Comparison of ENCODE assay signal across 9 cellular contexts in the genomic region with DNA sequence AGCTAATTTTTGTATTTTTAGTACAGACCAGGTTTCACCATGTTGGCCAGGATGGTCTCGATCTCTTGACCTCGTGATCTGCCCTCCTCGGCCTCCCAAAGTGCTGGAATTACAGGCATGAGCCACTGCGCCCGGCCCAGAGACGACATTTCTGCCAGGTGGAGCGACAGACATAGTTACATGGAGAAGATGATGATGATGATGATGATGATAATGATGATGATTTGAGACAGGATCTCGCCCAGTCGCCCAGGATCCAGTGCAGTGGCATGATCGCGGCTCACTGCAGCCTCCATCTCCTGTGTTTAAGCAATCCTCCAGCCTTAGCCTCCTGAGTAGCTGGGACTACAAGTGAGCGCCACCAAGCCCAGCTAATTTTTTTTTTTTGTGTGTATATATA. TPM values are rescaled to one million over a fixed set of nuclear protein-coding genes. Genes with fewer than 3 reads are reported as not detected.
DNase-seq lines count a peak whose midpoint lies in the region; ATAC-seq, FAIRE-seq and TF ChIP-seq lines count a peak whose summit lies in the region.
"Not testable (repeated sequence)": the region's sequence is repeated elsewhere in the genome, so short reads cannot be mapped to it uniquely, and the experiment has no call there.
"Had no signal": no experiment of that assay in that cellular context is flagged by ENCODE, and none has a peak within 500 bp of the region (broad histone marks: within the 10 kb centered on the region; RNA-seq: fewer than 3 reads in every experiment).

No MANE protein-coding gene starts in this region.

- FAIRE-seq in HepG2 (lab: Jason Lieb, UNC) = not testable (repeated sequence)

- peaks cover 19% of the 10 kb centered on the region for H3K27me3 ChIP-seq in CD4-positive, alpha-beta T cell (ENCODE audit: control insufficient read depth, insufficient read depth, low read length)
- H3K27me3 ChIP-seq in HepG2 (ENCODE audit: control insufficient read depth in 1 of 2, insufficient read depth in 2 of 2, low read length in 2 of 2) = peaks cover 0 to 33% of the 10 kb centered on the region in 2 experiments; a peak in 3 of 5 replicates

- peaks cover 50% of the 10 kb centered on the region for H3K27me3 Mint-ChIP-seq in CD4-positive, alpha-beta T cell
- peaks cover 57% of the 10 kb centered on the region for H3K27me3 Mint-ChIP-seq in activated CD4-positive, alpha-beta T cell treated with anti-CD3 and anti-CD28 coated beads, Interleukin-2, amount 10 ng/mL, durations not matched to agents 24 days and 14 days
- H3K27me3 Mint-ChIP-seq in activated T-helper 17 cell treated with anti-CD3 and anti-CD28 coated beads, Interleukin-2, amount 50 U/mL, for 72 hours = peaks cover 28% of the 10 kb centered on the region
- H3K27me3 Mint-ChIP-seq in brain (peaks cover 45% of the 10 kb centered on the region), type B pancreatic cell (peaks cover 35% of the 10 kb centered on the region)
- not testable (repeated sequence) for H3K27me3 Mint-ChIP-seq in nephron (ENCODE audit: low read depth)

- not testable (repeated sequence) for H3K4me3 ChIP-seq in HEK293 (ENCODE audit: low read depth, low read length); HepG2 (replicated peaks in 1 of 3; ENCODE audit: insufficient read depth in 1 of 3, low read depth in 2 of 3, low read length in 3 of 3)

- not testable (repeated sequence) for H3K36me3 Mint-ChIP-seq in CD4-positive, alpha-beta T cell (ENCODE audit: low read depth); activated CD4-positive, alpha-beta T cell treated with anti-CD3 and anti-CD28 coated beads, Interleukin-2, amount 10 ng/mL, durations not matched to agents 24 days and 14 days (ENCODE audit: low read depth); activated T-helper 17 cell treated with anti-CD3 and anti-CD28 coated beads, Interleukin-2, amount 50 U/mL, for 72 hours (ENCODE audit: low read depth); brain; nephron (ENCODE audit: low read depth); type B pancreatic cell

- H3K9me3 ChIP-seq in CD4-positive, alpha-beta T cell (ENCODE audit: control insufficient read depth, low read length); HEK293 (ENCODE audit: control insufficient read depth, insufficient read depth, low read depth, low read length); HepG2 (ENCODE audit: low read length): not testable (repeated sequence)

- POLR2A ChIA-PET in CD4-positive, alpha-beta T cell (lab: Charles Lee) = interaction anchor here (1.0 to 2.1 kb wide), 4 partner anchors 17 to 825 kb away, joined by 3 to 9 read pairs (median 5); partner anchors contain the start of gene THADA
- POLR2A ChIA-PET in HEK293 (lab: Yijun Ruan, JAX) = interaction anchor here (0.7 kb wide), 1 partner anchor 10 kb away, joined by 4 read pairs; no protein-coding TSS in a partner anchor
- POLR2A ChIA-PET in HepG2 (lab: Yijun Ruan, JAX) = interaction anchor here (0.7 to 3.1 kb wide), 5 partner anchors 13 to 844 kb away, joined by 3 to 14 read pairs (median 7); partner anchors contain the start of genes C1GALT1C1L, HAAO and THADA

- H3K9me3 Mint-ChIP-seq in CD4-positive, alpha-beta T cell; activated CD4-positive, alpha-beta T cell treated with anti-CD3 and anti-CD28 coated beads, Interleukin-2, amount 10 ng/mL, durations not matched to agents 24 days and 14 days; activated T-helper 17 cell treated with anti-CD3 and anti-CD28 coated beads, Interleukin-2, amount 50 U/mL, for 72 hours; nephron; type B pancreatic cell: not testable (repeated sequence)
- peaks cover 4 to 19% (median 11%) of the 10 kb centered on the region in 5 experiments for H3K9me3 Mint-ChIP-seq in brain

- not testable (repeated sequence) for TF ChIP-seq POLR2A in HepG2 (IDR thresholded peaks at IDR 0.05; ENCODE audit: insufficient read depth in 1 of 2, low read depth in 2 of 2, low read length in 2 of 2)

- not testable (repeated sequence) for DNase-seq in CD4-positive, alpha-beta T cell; HepG2 (ENCODE audit: low spot score); type B pancreatic cell (ENCODE audit: extremely low spot score, unreplicated experiment)
- peak; percentile 45 for DNase-seq in activated CD4-positive, alpha-beta T cell treated with anti-CD3 and anti-CD28 coated beads, Interleukin-2, amount 10 ng/mL, durations not matched to agents 24 days and 14 days

- H4K20me1 ChIP-seq in HepG2 (ENCODE audit: insufficient read depth, low read length) = not testable (repeated sequence)

- H3K4me1 ChIP-seq in HEK293 (ENCODE audit: control insufficient read depth, insufficient read depth, low read length) = not testable (repeated sequence)
- H3K4me1 ChIP-seq in HepG2 (ENCODE audit: insufficient read depth, low read length) = peaks cover 62% of the 10 kb centered on the region

- H2AFZ ChIP-seq in HepG2 (ENCODE audit: low read length) = not testable (repeated sequence)

- not testable (repeated sequence) for H3K9ac ChIP-seq in HepG2 (ENCODE audit: insufficient read depth, low read depth, low read length)

- H3K36me3 ChIP-seq in HEK293 (ENCODE audit: control insufficient read depth in 2 of 2, insufficient read depth in 1 of 2, low read length in 2 of 2); HepG2 (replicated peaks in 1 of 2; ENCODE audit: control insufficient read depth in 1 of 2, insufficient read depth in 2 of 2, low read length in 2 of 2): not testable (repeated sequence)

- not testable (repeated sequence) for ATAC-seq in CD4-positive, alpha-beta T cell (ENCODE audit: poor library complexity); activated T-helper 17 cell treated with anti-CD3 and anti-CD28 coated beads, Interleukin-2, amount 50 U/mL, for 72 hours (replicated peaks); HepG2

- not testable (repeated sequence) for TF ChIP-seq EP300 in HepG2 (IDR thresholded peaks at IDR 0.05; ENCODE audit: low read depth in 2 of 2, low read length in 2 of 2); HepG2 (CRISPR knock-in tag; IDR thresholded peaks at IDR 0.05; ENCODE audit: borderline replicate concordance)

- in situ Hi-C loops in HepG2 (cut with HindIII; ENCODE audit: extremely low pct_ligation_motif_present, low pct_unique_long_range_greater_than_20kb) = not testable (repeated sequence)

- not testable (repeated sequence) for H3K79me2 ChIP-seq in HepG2 (ENCODE audit: insufficient read depth, low read length)

- 87% methylated on average over 12 of the region's 12 CpGs for WGBS in HepG2 (ENCODE audit: low lambda C conversion rate)

- not testable (repeated sequence) for TF ChIP-seq RAD21 in HepG2 (CRISPR knock-in tag; IDR thresholded peaks at IDR 0.05)

- intact Hi-C loops in CD4-positive, alpha-beta T cell (cut with DNase I, micrococcal nuclease) = not testable (repeated sequence)
- intact Hi-C loops in activated CD4-positive, alpha-beta T cell treated with anti-CD3 and anti-CD28 coated beads, Interleukin-2, amount 10 ng/mL, durations not matched to agents 24 days and 14 days (cut with micrococcal nuclease) = loop anchor here (5.0 kb wide), 1 partner anchor 136 kb away; the partner anchor contains the start of gene DYNC2LI1
- intact Hi-C loops in HepG2 (cut with micrococcal nuclease; ENCODE audit: unreplicated experiment) = loop anchor here (10.0 kb wide), 1 partner anchor 139 kb away; the partner anchor contains the start of gene DYNC2LI1

- H3K27ac ChIP-seq in CD4-positive, alpha-beta T cell (ENCODE audit: low read depth, low read length); HEK293 (ENCODE audit: extremely low read depth, low read depth, low read length); HepG2 (ENCODE audit: extremely low read length, insufficient read depth, low read length): not testable (repeated sequence)

- not testable (repeated sequence) for H3K4me2 ChIP-seq in HepG2 (ENCODE audit: low read depth, low read length)

- CTCF ChIA-PET in CD4-positive, alpha-beta T cell (lab: Charles Lee) = interaction anchor here (0.6 to 1.3 kb wide), 3 partner anchors 11 to 263 kb away, joined by 3 read pairs; no protein-coding TSS in a partner anchor
- CTCF ChIA-PET in HEK293 (lab: Yijun Ruan, JAX) = interaction anchor here (1.0 to 1.8 kb wide), 3 partner anchors 24 to 71 kb away, joined by 3 to 5 read pairs (median 3); no protein-coding TSS in a partner anchor
- CTCF ChIA-PET in HepG2 (lab: Yijun Ruan, JAX; ENCODE audit: low intra/inter-chr PET ratio, low total read pairs) = not testable (repeated sequence)

- BruUV-seq in HepG2 (replicated peaks; lab: Mats Ljungman, UMichigan) = not testable (repeated sequence)

- peaks cover 11% of the 10 kb centered on the region for H3K4me1 Mint-ChIP-seq in CD4-positive, alpha-beta T cell (ENCODE audit: low read depth)
- not testable (repeated sequence) for H3K4me1 Mint-ChIP-seq in activated CD4-positive, alpha-beta T cell treated with anti-CD3 and anti-CD28 coated beads, Interleukin-2, amount 10 ng/mL, durations not matched to agents 24 days and 14 days; activated T-helper 17 cell treated with anti-CD3 and anti-CD28 coated beads, Interleukin-2, amount 50 U/mL, for 72 hours
- H3K4me1 Mint-ChIP-seq in brain (peaks cover 39% of the 10 kb centered on the region), nephron (peaks cover 42% of the 10 kb centered on the region), type B pancreatic cell (ENCODE audit: unreplicated experiment) (peaks cover 13% of the 10 kb centered on the region)

- H3K27ac Mint-ChIP-seq in CD4-positive, alpha-beta T cell; activated CD4-positive, alpha-beta T cell treated with anti-CD3 and anti-CD28 coated beads, Interleukin-2, amount 10 ng/mL, durations not matched to agents 24 days and 14 days; brain; type B pancreatic cell: not testable (repeated sequence)
- peak overlapping the region; percentile 78 for H3K27ac Mint-ChIP-seq in activated T-helper 17 cell treated with anti-CD3 and anti-CD28 coated beads, Interleukin-2, amount 50 U/mL, for 72 hours
- peak overlapping the region in 2 of 3 experiments; percentile 54 to 69 for H3K27ac Mint-ChIP-seq in nephron

- not testable (repeated sequence) for TF ChIP-seq CTCF in CD4-positive, alpha-beta T cell (IDR thresholded peaks at IDR 0.05); HEK293 (tag by site-specific recombination; IDR thresholded peaks at IDR 0.05); brain (conservative IDR thresholded peaks at IDR 0.05); HepG2 (CRISPR knock-in tag; IDR thresholded peaks at IDR 0.05); nephron (IDR thresholded peaks at IDR 0.05; ENCODE audit: unreplicated experiment in 3 of 3); type B pancreatic cell (conservative IDR thresholded peaks at IDR 0.05)

- peak overlapping the region; percentile 50 for H3K4me3 Mint-ChIP-seq in CD4-positive, alpha-beta T cell
- H3K4me3 Mint-ChIP-seq in activated CD4-positive, alpha-beta T cell treated with anti-CD3 and anti-CD28 coated beads, Interleukin-2, amount 10 ng/mL, durations not matched to agents 24 days and 14 days = peak overlapping the region; percentile 45
- H3K4me3 Mint-ChIP-seq in activated T-helper 17 cell treated with anti-CD3 and anti-CD28 coated beads, Interleukin-2, amount 50 U/mL, for 72 hours = peak overlapping the region; percentile 91
- H3K4me3 Mint-ChIP-seq in brain (peak overlapping the region; percentile 50 to 81 (median 72)), nephron (peak overlapping the region; percentile 32 to 77 (median 61)), type B pancreatic cell (peak overlapping the region; percentile 26)

RNA-seq across cellular contexts. Expression of gene PLEKHH2, which starts 0.9 kb away (rescaled TPM):
- total RNA-seq in CD4-positive, alpha-beta T cell = 1 to 10 TPM; 1.6 to 2.7 TPM
- 0.52 and 0.65 TPM in 2 replicates for total RNA-seq in activated CD4-positive, alpha-beta T cell treated with anti-CD3 and anti-CD28 coated beads, Interleukin-2, amount 10 ng/mL, durations not matched to agents 24 days and 14 days
- 1 to 10 TPM; 1.3 to 2.1 TPM for total RNA-seq in activated T-helper 17 cell treated with anti-CD3 and anti-CD28 coated beads, Interleukin-2, amount 50 U/mL, for 72 hours
- polyA plus RNA-seq in brain (ENCODE audit: insufficient read depth, low read depth, low replicate concordance) (1.0 TPM), HepG2 (2011; rRNA removed) (3.0 and 3.1 TPM in 2 replicates)
- total RNA-seq in HepG2 (2016; rRNA removed; fragmentation: Illumina TruSeq; extraction: Trizol) (0.52 and 1.1 TPM in 2 replicates), type B pancreatic cell (ENCODE audit: low replicate concordance) (0.81 and 3.5 TPM in 2 replicates)
- total RNA-seq in HepG2 (2016; cell fraction: cytosol; rRNA removed; fragmentation: Illumina TruSeq; extraction: Trizol; ENCODE audit: low read depth) = 1.1 and 1.6 TPM in 2 replicates
- 0.42 and 0.63 TPM in 2 replicates for total RNA-seq in HepG2 (2016; cell fraction: insoluble cytoplasmic fraction; rRNA removed; fragmentation: Illumina TruSeq; extraction: Trizol)
- total RNA-seq in HepG2 (2016; cell fraction: membrane; rRNA removed; fragmentation: Illumina TruSeq; extraction: Trizol) = 1.5 and 1.6 TPM in 2 replicates
- total RNA-seq in HepG2 (2016; cell fraction: nucleus; rRNA removed; fragmentation: Illumina TruSeq; extraction: Trizol) = 0.99 and 1.6 TPM in 2 replicates
- 0.50 and 0.90 TPM in 2 replicates for polyA plus RNA-seq in HepG2 (2011; cell fraction: cytosol; rRNA removed)
- 6.5 and 7.2 TPM in 2 replicates for polyA plus RNA-seq in HepG2 (2011; cell fraction: nucleus; rRNA removed)
- polyA plus RNA-seq in HepG2 (2012) = 2.0 and 3.5 TPM in 2 replicates
- polyA plus RNA-seq in HepG2 (2016; cell fraction: cytosol; fragmentation: Illumina TruSeq; extraction: Trizol; ENCODE audit: low read depth) = 0.02 and 0.06 TPM in 2 replicates
- 0.32 and 0.35 TPM in 2 replicates for polyA plus RNA-seq in HepG2 (2016; cell fraction: insoluble cytoplasmic fraction; fragmentation: Illumina TruSeq; extraction: Trizol; ENCODE audit: low read depth)
- 0.06 and 0.13 TPM in 2 replicates for polyA plus RNA-seq in HepG2 (2016; cell fraction: membrane; fragmentation: Illumina TruSeq; extraction: Trizol; ENCODE audit: low read depth)
- 2.2 and 3.7 TPM in 2 replicates for polyA plus RNA-seq in HepG2 (2016; cell fraction: nucleus; fragmentation: Illumina TruSeq; extraction: Trizol; ENCODE audit: insufficient read depth, low read depth)
- polyA minus RNA-seq in HepG2 (2011; rRNA and poly(A)+ RNA removed; ENCODE audit: low replicate concordance) = 0.12 and 0.46 TPM in 2 replicates
- 0.88 and 1.4 TPM in 2 replicates for polyA minus RNA-seq in HepG2 (2011; cell fraction: cytosol; rRNA and poly(A)+ RNA removed)
- polyA minus RNA-seq in HepG2 (2011; cell fraction: nucleus; rRNA and poly(A)+ RNA removed) = 5.5 and 11.3 TPM in 2 replicates

RNA-seq across cellular contexts. Expression of gene C1GALT1C1L, which starts 40.1 kb away (rescaled TPM):
- total RNA-seq in CD4-positive, alpha-beta T cell = not detected
- total RNA-seq in activated CD4-positive, alpha-beta T cell treated with anti-CD3 and anti-CD28 coated beads, Interleukin-2, amount 10 ng/mL, durations not matched to agents 24 days and 14 days = not detected in 2 replicates
- not detected for total RNA-seq in activated T-helper 17 cell treated with anti-CD3 and anti-CD28 coated beads, Interleukin-2, amount 50 U/mL, for 72 hours
- polyA plus RNA-seq in brain (ENCODE audit: insufficient read depth, low read depth, low replicate concordance) (not detected), HepG2 (2011; rRNA removed) (2.4 and 2.7 TPM in 2 replicates)
- total RNA-seq in HepG2 (2016; rRNA removed; fragmentation: Illumina TruSeq; extraction: Trizol) (0.91 and 1.3 TPM in 2 replicates), type B pancreatic cell (ENCODE audit: low replicate concordance) (0.24 TPM in 1 of 2 replicates, not detected in the other)
- total RNA-seq in HepG2 (2016; cell fraction: cytosol; rRNA removed; fragmentation: Illumina TruSeq; extraction: Trizol; ENCODE audit: low read depth) = 0.61 TPM in 1 of 2 replicates, not detected in the other
- 1.3 and 1.6 TPM in 2 replicates for total RNA-seq in HepG2 (2016; cell fraction: insoluble cytoplasmic fraction; rRNA removed; fragmentation: Illumina TruSeq; extraction: Trizol)
- 0.25 and 0.34 TPM in 2 replicates for total RNA-seq in HepG2 (2016; cell fraction: membrane; rRNA removed; fragmentation: Illumina TruSeq; extraction: Trizol)
- 1.3 and 1.9 TPM in 2 replicates for total RNA-seq in HepG2 (2016; cell fraction: nucleus; rRNA removed; fragmentation: Illumina TruSeq; extraction: Trizol)
- polyA plus RNA-seq in HepG2 (2011; cell fraction: cytosol; rRNA removed) = 1.1 and 2.1 TPM in 2 replicates
- 0.14 and 0.80 TPM in 2 replicates for polyA plus RNA-seq in HepG2 (2011; cell fraction: nucleus; rRNA removed)
- 2.1 and 3.8 TPM in 2 replicates for polyA plus RNA-seq in HepG2 (2012)
- polyA plus RNA-seq in HepG2 (2016; cell fraction: cytosol; fragmentation: Illumina TruSeq; extraction: Trizol; ENCODE audit: low read depth) = 0.18 and 0.35 TPM in 2 replicates
- 1.1 TPM in 2 replicates for polyA plus RNA-seq in HepG2 (2016; cell fraction: insoluble cytoplasmic fraction; fragmentation: Illumina TruSeq; extraction: Trizol; ENCODE audit: low read depth)
- 0.19 TPM in 1 of 2 replicates, not detected in the other for polyA plus RNA-seq in HepG2 (2016; cell fraction: membrane; fragmentation: Illumina TruSeq; extraction: Trizol; ENCODE audit: low read depth)
- polyA plus RNA-seq in HepG2 (2016; cell fraction: nucleus; fragmentation: Illumina TruSeq; extraction: Trizol; ENCODE audit: insufficient read depth, low read depth) = 2.6 and 2.9 TPM in 2 replicates
- polyA minus RNA-seq in HepG2 (2011; rRNA and poly(A)+ RNA removed; ENCODE audit: low replicate concordance) = 0.86 TPM in 1 of 2 replicates, not detected in the other
- polyA minus RNA-seq in HepG2 (2011; cell fraction: cytosol; rRNA and poly(A)+ RNA removed) = 0.49 and 1.1 TPM in 2 replicates
- polyA minus RNA-seq in HepG2 (2011; cell fraction: nucleus; rRNA and poly(A)+ RNA removed) = 0.52 and 1.6 TPM in 2 replicates
- total RNA-seq: PC-3 had no signal

RNA-seq across cellular contexts. Expression of gene THADA, which starts 40.3 kb away (rescaled TPM):
- 10 to 100 TPM; 29.3 to 32.9 TPM for total RNA-seq in CD4-positive, alpha-beta T cell
- total RNA-seq in activated CD4-positive, alpha-beta T cell treated with anti-CD3 and anti-CD28 coated beads, Interleukin-2, amount 10 ng/mL, durations not matched to agents 24 days and 14 days = 41.6 and 55.4 TPM in 2 replicates
- 10 to 100 TPM; 36.3 to 36.9 TPM for total RNA-seq in activated T-helper 17 cell treated with anti-CD3 and anti-CD28 coated beads, Interleukin-2, amount 50 U/mL, for 72 hours
- polyA plus RNA-seq in brain (ENCODE audit: insufficient read depth, low read depth, low replicate concordance) (17.8 TPM), HepG2 (2011; rRNA removed) (11.7 and 12.7 TPM in 2 replicates)
- total RNA-seq in HepG2 (2016; rRNA removed; fragmentation: Illumina TruSeq; extraction: Trizol) (21.7 and 30.9 TPM in 2 replicates), type B pancreatic cell (ENCODE audit: low replicate concordance) (35.6 and 59.8 TPM in 2 replicates)
- 24.1 and 25.6 TPM in 2 replicates for total RNA-seq in HepG2 (2016; cell fraction: cytosol; rRNA removed; fragmentation: Illumina TruSeq; extraction: Trizol; ENCODE audit: low read depth)
- total RNA-seq in HepG2 (2016; cell fraction: insoluble cytoplasmic fraction; rRNA removed; fragmentation: Illumina TruSeq; extraction: Trizol) = 22.9 and 27.4 TPM in 2 replicates
- total RNA-seq in HepG2 (2016; cell fraction: membrane; rRNA removed; fragmentation: Illumina TruSeq; extraction: Trizol) = 7.3 and 9.1 TPM in 2 replicates
- total RNA-seq in HepG2 (2016; cell fraction: nucleus; rRNA removed; fragmentation: Illumina TruSeq; extraction: Trizol) = 51.4 and 56.6 TPM in 2 replicates
- polyA plus RNA-seq in HepG2 (2011; cell fraction: cytosol; rRNA removed) = 8.3 and 8.8 TPM in 2 replicates
- polyA plus RNA-seq in HepG2 (2011; cell fraction: nucleus; rRNA removed) = 31.9 and 33.8 TPM in 2 replicates
- polyA plus RNA-seq in HepG2 (2012) = 9.5 and 11.6 TPM in 2 replicates
- polyA plus RNA-seq in HepG2 (2016; cell fraction: cytosol; fragmentation: Illumina TruSeq; extraction: Trizol; ENCODE audit: low read depth) = 3.5 and 3.9 TPM in 2 replicates
- polyA plus RNA-seq in HepG2 (2016; cell fraction: insoluble cytoplasmic fraction; fragmentation: Illumina TruSeq; extraction: Trizol; ENCODE audit: low read depth) = 16.9 and 20.5 TPM in 2 replicates
- polyA plus RNA-seq in HepG2 (2016; cell fraction: membrane; fragmentation: Illumina TruSeq; extraction: Trizol; ENCODE audit: low read depth) = 3.1 and 4.9 TPM in 2 replicates
- polyA plus RNA-seq in HepG2 (2016; cell fraction: nucleus; fragmentation: Illumina TruSeq; extraction: Trizol; ENCODE audit: insufficient read depth, low read depth) = 44.8 and 47.2 TPM in 2 replicates
- polyA minus RNA-seq in HepG2 (2011; rRNA and poly(A)+ RNA removed; ENCODE audit: low replicate concordance) = 74.0 and 88.3 TPM in 2 replicates
- polyA minus RNA-seq in HepG2 (2011; cell fraction: cytosol; rRNA and poly(A)+ RNA removed) = 16.3 and 16.4 TPM in 2 replicates
- 77.4 and 82.3 TPM in 2 replicates for polyA minus RNA-seq in HepG2 (2011; cell fraction: nucleus; rRNA and poly(A)+ RNA removed)

Comparison
In these comparisons a context has a peak if more than half of its experiments do, and no peak if none do; other contexts are left out.
1. H3K4me3 Mint-ChIP-seq: peak in every context shown above with its lines; median percentile 91 in activated T-helper 17 cell treated with anti-CD3 and anti-CD28 coated beads, Interleukin-2, amount 50 U/mL, for 72 hours; 72 in brain; 61 in nephron; 50 in CD4-positive, alpha-beta T cell; 45 in activated CD4-positive, alpha-beta T cell treated with anti-CD3 and anti-CD28 coated beads, Interleukin-2, amount 10 ng/mL, durations not matched to agents 24 days and 14 days; 26 in type B pancreatic cell.